ENCODE assay signal across 9 cellular contexts in genomic region chr1:248243204-248243603, GRCh38. TPM values are rescaled to one million over a fixed set of nuclear protein-coding genes. Genes with fewer than 3 reads are reported as not detected.
DNase-seq lines count a peak whose midpoint lies in the region; ATAC-seq and TF ChIP-seq lines count a peak whose summit lies in the region.
"Had no signal": no experiment of that assay in that cellular context is flagged by ENCODE, and none has a peak within 500 bp of the region (broad histone marks: within the 10 kb centered on the region; RNA-seq: fewer than 3 reads in every experiment).

No MANE protein-coding gene starts in this region.

- no peak for ATAC-seq in heart left ventricle
- no peak for ATAC-seq in Right ventricle myocardium superior (ENCODE audit: poor library complexity)
- peak; percentile 89 for ATAC-seq in GM21529 (IDR thresholded peaks at IDR 0.05; ENCODE audit: unreplicated experiment)

- H3K79me1 ChIP-seq in mesenchymal stem cell (replicated peaks; ENCODE audit: low read length, poor library complexity, severe bottlenecking): no peaks in the 10 kb centered on the region

- no peak for TF ChIP-seq POLR2A in heart left ventricle (IDR thresholded peaks at IDR 0.05)

- H4K8ac ChIP-seq in mesenchymal stem cell (ENCODE audit: low read length): no peak overlapping the region

- H3K4me3 ChIP-seq in heart left ventricle: no peak overlapping the region
- no peak overlapping the region for H3K4me3 ChIP-seq in HL-60 (replicated peaks; ENCODE audit: insufficient read depth, low read length)
- no peak overlapping the region for H3K4me3 ChIP-seq in OCI-LY7 (ENCODE audit: low read depth, low read length, poor library complexity, severe bottlenecking)
- no peak overlapping the region for H3K4me3 ChIP-seq in mesenchymal stem cell (ENCODE audit: insufficient read depth in 1 of 2, low read depth in 1 of 2, low read length in 2 of 2)

- peak in 11 of 12 donors; percentile 24 to 60 (median 43) for TF ChIP-seq CTCF in heart left ventricle (IDR thresholded peaks at IDR 0.05)
- TF ChIP-seq CTCF in HL-60 (IDR thresholded peaks at IDR 0.05; ENCODE audit: insufficient read depth, low read length): peak; percentile 54
- peak; percentile 84 for TF ChIP-seq CTCF in OCI-LY7 (conservative IDR thresholded peaks at IDR 0.05; ENCODE audit: low read length)

- no peaks in the 10 kb centered on the region for H3K79me2 ChIP-seq in OCI-LY7 (ENCODE audit: insufficient read depth, low read depth, low read length)

- H3K36me3 ChIP-seq in heart left ventricle (no peaks in the 10 kb centered on the region), OCI-LY7 (ENCODE audit: insufficient read depth, low read length) (no peaks in the 10 kb centered on the region), mesenchymal stem cell (ENCODE audit: control insufficient read depth in 1 of 2, insufficient read depth in 2 of 2, low read depth in 1 of 2, low read length in 2 of 2) (no peaks in the 10 kb centered on the region)

- in situ Hi-C loops in T47D (cut with HindIII; ENCODE audit: low pct_unique_long_range_greater_than_20kb, low sequenced_read_pairs): no loop called here

- H2AFZ ChIP-seq in OCI-LY7 (ENCODE audit: low read length) (peak overlapping the region; percentile 31; the same call in 1 of the 2 replicates), mesenchymal stem cell (ENCODE audit: low read depth, low read length) (no peak overlapping the region)

- H3K27ac ChIP-seq in heart left ventricle (no peak overlapping the region), HL-60 (replicated peaks) (no peak overlapping the region), OCI-LY7 (ENCODE audit: low read depth, low read length, poor library complexity, severe bottlenecking) (no peak overlapping the region), mesenchymal stem cell (ENCODE audit: low read length, poor library complexity, severe bottlenecking) (no peak overlapping the region)

- no peaks in the 10 kb centered on the region for H3K4me1 ChIP-seq in heart left ventricle
- H3K4me1 ChIP-seq in OCI-LY7 (ENCODE audit: insufficient read depth, low read length, poor library complexity, severe bottlenecking): no peaks in the 10 kb centered on the region
- no peaks in the 10 kb centered on the region for H3K4me1 ChIP-seq in mesenchymal stem cell (ENCODE audit: control insufficient read depth, insufficient read depth, low read depth, low read length)

- no peak overlapping the region for H2BK15ac ChIP-seq in mesenchymal stem cell (ENCODE audit: low read depth, poor library complexity, severe bottlenecking)

- no peaks in the 10 kb centered on the region for H4K20me1 ChIP-seq in OCI-LY7 (ENCODE audit: insufficient read depth, low read length)

- no peak overlapping the region for H3K14ac ChIP-seq in mesenchymal stem cell (ENCODE audit: low read length in 2 of 2)

- no peak overlapping the region for H2AK5ac ChIP-seq in mesenchymal stem cell (ENCODE audit: low read length, severe bottlenecking)

- POLR2A ChIA-PET in OCI-LY7 (lab: Charles Lee): interaction anchor here (0.7 to 1.5 kb wide), 2 partner anchors 8 to 17 kb away, joined by 4 to 5 read pairs; no protein-coding TSS in a partner anchor

- DNase-seq in heart left ventricle (no peak), Right ventricle myocardium superior (no peak), HL-60 (ENCODE audit: low read depth in 1 of 2, low spot score in 1 of 2) (peak; percentile 3 to 55), OCI-LY7 (ENCODE audit: low spot score) (peak; percentile 46), T47D (ENCODE audit: low read depth in 1 of 2, low spot score in 1 of 2) (peak; percentile 36 to 73), midbrain (lab: John Stamatoyannopoulos, UW) (peak; percentile 45), mesenchymal stem cell (no peak)

- no peak overlapping the region for H3K18ac ChIP-seq in mesenchymal stem cell (ENCODE audit: low read depth in 1 of 2, low read length in 2 of 2)

- H2BK120ac ChIP-seq in mesenchymal stem cell (ENCODE audit: low read depth, low read length): no peak overlapping the region

- H3K27me3 ChIP-seq in heart left ventricle (no peaks in the 10 kb centered on the region), HL-60 (ENCODE audit: insufficient read depth, poor library complexity, severe bottlenecking) (no peaks in the 10 kb centered on the region), mesenchymal stem cell (ENCODE audit: control insufficient read depth in 1 of 2, insufficient read depth in 1 of 2, low read length in 2 of 2) (no peaks in the 10 kb centered on the region)

- CTCF ChIA-PET in OCI-LY7 (lab: Charles Lee; ENCODE audit: unreplicated experiment): no interaction called here

- H3K9me3 ChIP-seq in heart left ventricle (no peaks in the 10 kb centered on the region), OCI-LY7 (ENCODE audit: low read length) (no peaks in the 10 kb centered on the region), mesenchymal stem cell (ENCODE audit: control insufficient read depth, low read length) (peaks cover 10% of the 10 kb centered on the region)

- BruUV-seq in OCI-LY7 (replicated peaks; lab: Mats Ljungman, UMichigan): no TSS peak

- H2BK5ac ChIP-seq in mesenchymal stem cell (ENCODE audit: low read depth, low read length, poor library complexity, severe bottlenecking): no peak overlapping the region

- no peak overlapping the region for H3K4ac ChIP-seq in mesenchymal stem cell (ENCODE audit: low read depth in 1 of 2, low read length in 2 of 2)

- no peaks in the 10 kb centered on the region for H3K9me2 ChIP-seq in OCI-LY7 (ENCODE audit: insufficient read depth, low read length)

- H3K23ac ChIP-seq in mesenchymal stem cell (ENCODE audit: low read length in 2 of 2): no peak overlapping the region

- 10 to 13% (median 12%) methylated on average over 14 of the region's 14 CpGs for WGBS in heart left ventricle, 4 donors
- WGBS in mesenchymal stem cell: 52% methylated on average over 14 of the region's 14 CpGs

- H3K4me2 ChIP-seq in OCI-LY7 (ENCODE audit: low read length): 0 out of 2 replicates have a peak overlapping the region, but pooled peaks have one; percentile 16
- no peak overlapping the region for H3K4me2 ChIP-seq in mesenchymal stem cell (ENCODE audit: low read length, poor library complexity, severe bottlenecking)

- intact Hi-C loops in heart left ventricle (cut with DNase I): no loop called here
- intact Hi-C loops in Right ventricle myocardium superior (cut with DNase I): no loop called here
- intact Hi-C loops in OCI-LY7 (cut with micrococcal nuclease; ENCODE audit: unreplicated experiment): loop anchor here (5.0 kb wide), 1 partner anchor 564 kb away; no protein-coding TSS in a partner anchor

- no peak overlapping the region for H4K91ac ChIP-seq in mesenchymal stem cell (ENCODE audit: low read length)

- no peak overlapping the region for H3K9ac ChIP-seq in mesenchymal stem cell (ENCODE audit: low read length)

- no peak overlapping the region for H2BK12ac ChIP-seq in mesenchymal stem cell (ENCODE audit: low read length in 2 of 2)

RNA-seq across cellular contexts. Expression of gene OR2M4, which starts 12.0 kb away (rescaled TPM):
- total RNA-seq in heart left ventricle (not detected), Right ventricle myocardium superior (not detected), OCI-LY7 (2022) (not detected in 2 replicates)
- polyA plus RNA-seq in heart left ventricle: not detected
- total RNA-seq in OCI-LY7 (2014; rRNA removed; shearing (Covaris generic)): not detected in 2 replicates
- not detected for polyA plus RNA-seq in mesenchymal stem cell (2013, experiment 1 of 2)
- polyA plus RNA-seq in mesenchymal stem cell (2013, experiment 2 of 2): not detected
- total RNA-seq: subcutaneous adipose tissue had no signal

RNA-seq across cellular contexts. Expression of gene OR2T33, which starts 34.6 kb away (rescaled TPM):
- total RNA-seq in heart left ventricle: not detected
- polyA plus RNA-seq in heart left ventricle: not detected
- not detected for total RNA-seq in Right ventricle myocardium superior
- not detected in 2 replicates for total RNA-seq in OCI-LY7 (2014; rRNA removed; shearing (Covaris generic))
- not detected in 2 replicates for total RNA-seq in OCI-LY7 (2022)
- not detected for polyA plus RNA-seq in mesenchymal stem cell (2013, experiment 1 of 2)
- not detected for polyA plus RNA-seq in mesenchymal stem cell (2013, experiment 2 of 2)
- total RNA-seq: subcutaneous adipose tissue had no signal

RNA-seq across cellular contexts. Expression of gene OR2M3, which starts 46.1 kb away (rescaled TPM):
- total RNA-seq in heart left ventricle (not detected), Right ventricle myocardium superior (not detected), OCI-LY7 (2022) (not detected in 2 replicates)
- not detected for polyA plus RNA-seq in heart left ventricle
- not detected in 2 replicates for total RNA-seq in OCI-LY7 (2014; rRNA removed; shearing (Covaris generic))
- not detected for polyA plus RNA-seq in mesenchymal stem cell (2013, experiment 1 of 2)
- polyA plus RNA-seq in mesenchymal stem cell (2013, experiment 2 of 2): not detected
- total RNA-seq: subcutaneous adipose tissue had no signal

Comparison
In these comparisons a context has a peak if more than half of its experiments do, and no peak if none do; other contexts are left out.
1. DNase-seq: peak in HL-60 (2 of 2), OCI-LY7 (single experiment), T47D (2 of 2) and midbrain (single experiment); none in heart left ventricle (0 of 5), Right ventricle myocardium superior (single experiment) and mesenchymal stem cell (single experiment).
2. Peak in every context shown above with its lines, with median percentiles within 50 percentile points of each other: CTCF ChIP-seq.